ENCODE assay signal across 8 cellular contexts in the genomic region with DNA sequence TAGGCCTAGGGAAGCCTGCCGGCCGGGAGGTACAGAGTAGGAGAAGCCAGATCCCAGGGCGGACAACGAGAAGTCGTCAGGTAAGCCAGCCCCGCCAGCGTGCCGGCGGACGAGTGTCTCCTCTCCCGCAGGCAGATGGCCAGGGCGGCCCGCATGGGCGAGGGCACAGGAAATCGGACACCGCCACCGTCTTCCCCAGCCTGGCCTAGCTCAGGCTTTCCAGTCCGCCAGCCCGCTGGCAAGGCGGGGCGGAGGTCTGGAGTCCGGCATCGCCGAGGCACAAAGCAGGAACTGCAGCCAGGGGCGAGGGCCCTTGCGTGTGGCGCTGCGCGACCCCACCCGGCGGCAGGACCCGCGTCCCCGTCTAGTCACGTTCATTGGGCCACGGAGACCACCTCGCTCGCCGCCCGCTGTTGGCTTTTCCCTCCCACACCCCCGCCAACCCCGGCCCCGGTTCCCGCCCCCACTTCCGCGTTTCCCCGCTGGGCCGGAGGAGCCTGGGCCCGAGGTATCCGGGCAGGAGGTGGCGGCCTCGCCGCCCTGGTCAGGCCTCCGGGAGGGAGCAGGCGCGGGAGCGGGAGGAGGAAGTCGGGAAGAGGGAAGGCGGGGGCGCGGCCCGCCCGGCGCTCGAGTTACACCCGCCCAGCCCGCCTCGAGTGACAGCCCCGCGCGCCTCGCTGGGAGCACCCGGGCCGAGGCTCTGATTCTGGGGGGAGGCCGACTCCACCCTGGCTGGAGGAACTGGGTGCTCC. TPM values are rescaled to one million over a fixed set of nuclear protein-coding genes. Genes with fewer than 3 reads are reported as not detected.
DNase-seq lines count a peak whose midpoint lies in the region; ATAC-seq and TF ChIP-seq lines count a peak whose summit lies in the region.

Gene GPD2, plus strand, starts transcription at position 655 of the 752 bp plus-strand sequence. CDS start 39,727 bp downstream, outside the sequence.

- peak within 1 kb of the TSS; percentile 90; the same call in 2 of the 3 replicates for H2BK15ac ChIP-seq in IMR-90 (ENCODE audit: low read depth, low read length)

- peak within 1 kb of the TSS; percentile 86 for H3K14ac ChIP-seq in IMR-90 (replicated peaks; ENCODE audit: low read depth, low read length)

- no peaks in the 10 kb centered on the region for H4K20me1 ChIP-seq in IMR-90 (ENCODE audit: insufficient read depth, low read length)

- peak within 1 kb of the TSS; percentile 72 for H3K4me3 ChIP-seq in IMR-90 (ENCODE audit: insufficient read depth, low read depth, low read length)
- peak within 1 kb of the TSS; percentile 68 to 83 for H3K4me3 ChIP-seq in gastroesophageal sphincter
- H3K4me3 ChIP-seq in neutrophil (ENCODE audit: low read depth in 1 of 2, low read length in 1 of 2), result peak within 1 kb of the TSS; percentile 83 to 85
- peak within 1 kb of the TSS; percentile 84 for H3K4me3 ChIP-seq in suprapubic skin

- H3K9me1 ChIP-seq in IMR-90 (ENCODE audit: insufficient read depth, low read length), result peaks cover 3% of the 10 kb centered on the region; the same call in 1 of the 2 replicates

- peak within 1 kb of the TSS; percentile 93 for H3K56ac ChIP-seq in IMR-90 (ENCODE audit: extremely low read depth, insufficient read depth, low read length)

- peak within 1 kb of the TSS; percentile 80 for H2BK120ac ChIP-seq in IMR-90 (ENCODE audit: low read depth, low read length)

- peak within 1 kb of the TSS; percentile 98 for H2BK5ac ChIP-seq in IMR-90 (ENCODE audit: low read depth, low read length, poor library complexity, severe bottlenecking)

- H3K36me3 Mint-ChIP-seq in activated naive CD4-positive, alpha-beta T cell treated with anti-CD3 and anti-CD28 coated beads for 36 hours (ENCODE audit: low read depth), result peaks cover 6% of the 10 kb centered on the region

- dilution Hi-C loops in IMR-90 (cut with HindIII; ENCODE audit: low sequenced_read_pairs, unreplicated experiment), result no loop called here

- in situ Hi-C loops in IMR-90 (cut with MboI; ENCODE audit: low sequenced_read_pairs), result no loop called here

- DNase-seq in DMS79 treated with DMSO at 0.1 percent for 48 hours (lab: John Stamatoyannopoulos, UW) (peak; percentile 84), IMR-90 (peak; percentile 82), SK-N-DZ (ENCODE audit: low spot score) (peak; percentile 68), suprapubic skin (ENCODE audit: low spot score in 2 of 2) (peak; percentile 92 to 93)
- DNase-seq in activated naive CD4-positive, alpha-beta T cell treated with anti-CD3 and anti-CD28 coated beads for 36 hours, result peak; percentile 56

- H2BK20ac ChIP-seq in IMR-90 (ENCODE audit: low read depth, low read length), result peak within 1 kb of the TSS; percentile 52; the same call in 1 of the 2 replicates

- peak within 1 kb of the TSS; percentile 79 for H2AK5ac ChIP-seq in IMR-90 (ENCODE audit: low read depth, low read length)

- TF ChIP-seq RAD21 in IMR-90 (IDR thresholded peaks at IDR 0.05; ENCODE audit: low read length), result no peak

- TF ChIP-seq CTCF in IMR-90 (conservative IDR thresholded peaks at IDR 0.05; ENCODE audit: low read depth, low read length) (no peak), gastroesophageal sphincter (IDR thresholded peaks at IDR 0.05) (peak in 2 of 4 experiments; percentile 25 to 27), neutrophil (IDR thresholded peaks at IDR 0.05) (peak; percentile 28), suprapubic skin (IDR thresholded peaks at IDR 0.05) (peak in 1 of 2 donors; percentile 14)

- peak within 1 kb of the TSS; percentile 92 for H3K27ac Mint-ChIP-seq in activated naive CD4-positive, alpha-beta T cell treated with anti-CD3 and anti-CD28 coated beads for 36 hours

- CTCF ChIA-PET in IMR-90 (lab: Yijun Ruan, JAX), result interaction anchor here (0.6 to 1.5 kb wide), 2 partner anchors 26 to 35 kb away, joined by 3 to 4 read pairs; no protein-coding TSS in a partner anchor
- CTCF ChIA-PET in activated naive CD4-positive, alpha-beta T cell treated with anti-CD3 and anti-CD28 coated beads for 36 hours (lab: Charles Lee), result interaction anchor here (1.2 to 1.5 kb wide), 3 partner anchors 97 to 101 kb away, joined by 4 to 5 read pairs (median 5); no protein-coding TSS in a partner anchor

- peaks cover 17% of the 10 kb centered on the region for H3K4me1 ChIP-seq in IMR-90 (ENCODE audit: control insufficient read depth, insufficient read depth, low read length)
- H3K4me1 ChIP-seq in gastroesophageal sphincter, result peaks cover 0 to 35% (median 16%) of the 10 kb centered on the region in 3 donors
- peaks cover 39 to 44% of the 10 kb centered on the region in 2 experiments for H3K4me1 ChIP-seq in neutrophil (ENCODE audit: control insufficient read depth in 1 of 2, insufficient read depth in 1 of 2, low read depth in 1 of 2, low read length in 1 of 2)
- peaks cover 50% of the 10 kb centered on the region for H3K4me1 ChIP-seq in suprapubic skin

- H3K27me3 ChIP-seq in IMR-90 (ENCODE audit: control insufficient read depth, insufficient read depth, low read length) (no peaks in the 10 kb centered on the region), gastroesophageal sphincter (no peaks in the 10 kb centered on the region), neutrophil (no peaks in the 10 kb centered on the region), suprapubic skin (no peaks in the 10 kb centered on the region)

- TF ChIP-seq EP300 in gastroesophageal sphincter (IDR thresholded peaks at IDR 0.05), result no peak
- no peak for TF ChIP-seq EP300 in suprapubic skin (IDR thresholded peaks at IDR 0.05)

- H3K36me3 ChIP-seq in IMR-90 (ENCODE audit: control insufficient read depth, insufficient read depth, low read length) (no peaks in the 10 kb centered on the region), gastroesophageal sphincter (no peaks in the 10 kb centered on the region), neutrophil (no peaks in the 10 kb centered on the region), suprapubic skin (no peaks in the 10 kb centered on the region)

- POLR2A ChIA-PET in IMR-90 (lab: Charles Lee; ENCODE audit: unreplicated experiment), result no interaction called here

- WGBS in IMR-90 (ENCODE audit: extremely low coverage in 2 of 2, insufficient read length in 1 of 2), 2 experiments, result 3% methylated on average over 13 of the region's 75 CpGs; no CpG with 5 or more reads in 1 of the 2 experiments
- no CpG with 5 or more reads among the region's 75 CpGs for WGBS in gastroesophageal sphincter (ENCODE audit: low coverage in 1 of 2), 2 donors
- WGBS in suprapubic skin, result 0% methylated on average over 11 of the region's 75 CpGs

- peak within 1 kb of the TSS; percentile 90 for H3K9ac ChIP-seq in IMR-90 (ENCODE audit: low read depth, low read length)

- H4K91ac ChIP-seq in IMR-90 (ENCODE audit: insufficient read depth, low read depth, low read length), result peak within 1 kb of the TSS; percentile 92

- H3K27me3 Mint-ChIP-seq in activated naive CD4-positive, alpha-beta T cell treated with anti-CD3 and anti-CD28 coated beads for 36 hours (ENCODE audit: low read depth), result no peaks in the 10 kb centered on the region

- peak within 1 kb of the TSS; percentile 96 for H3K27ac ChIP-seq in IMR-90 (ENCODE audit: insufficient read depth, low read length)
- peak within 1 kb of the TSS; percentile 94 to 100 (median 98) for H3K27ac ChIP-seq in gastroesophageal sphincter
- peak within 1 kb of the TSS; percentile 84 for H3K27ac ChIP-seq in neutrophil
- peak within 1 kb of the TSS; percentile 99 for H3K27ac ChIP-seq in suprapubic skin

- no TSS peak for BruUV-seq in IMR-90 (replicated peaks; lab: Mats Ljungman, UMichigan)

- peak within 1 kb of the TSS; percentile 95 for H3K23ac ChIP-seq in IMR-90 (ENCODE audit: low read depth, low read length)

- H3K9me3 Mint-ChIP-seq in activated naive CD4-positive, alpha-beta T cell treated with anti-CD3 and anti-CD28 coated beads for 36 hours, result no peaks in the 10 kb centered on the region

- peak within 1 kb of the TSS; percentile 86 for H4K5ac ChIP-seq in IMR-90 (ENCODE audit: low read depth, low read length)

- H3K4me3 Mint-ChIP-seq in activated naive CD4-positive, alpha-beta T cell treated with anti-CD3 and anti-CD28 coated beads for 36 hours, result peak within 1 kb of the TSS; percentile 94

- H3K9me3 ChIP-seq in IMR-90 (ENCODE audit: control insufficient read depth, insufficient read depth, low read length), result no peaks in the 10 kb centered on the region
- H3K9me3 ChIP-seq in gastroesophageal sphincter, result no peaks in the 10 kb centered on the region
- no peaks in the 10 kb centered on the region for H3K9me3 ChIP-seq in neutrophil
- H3K9me3 ChIP-seq in suprapubic skin, result no peaks in the 10 kb centered on the region

- peak within 1 kb of the TSS; percentile 87 for H3K18ac ChIP-seq in IMR-90 (ENCODE audit: low read depth, low read length)

- peak within 1 kb of the TSS; percentile 95 for H2AFZ ChIP-seq in IMR-90 (replicated peaks; ENCODE audit: low read length, poor library complexity)

- H3K4me1 Mint-ChIP-seq in activated naive CD4-positive, alpha-beta T cell treated with anti-CD3 and anti-CD28 coated beads for 36 hours (ENCODE audit: low read depth), result peaks cover 30% of the 10 kb centered on the region

- peak within 1 kb of the TSS; percentile 96 for H2AK9ac ChIP-seq in IMR-90 (replicated peaks; ENCODE audit: low read depth, low read length, poor library complexity)

- peak within 1 kb of the TSS; percentile 94 for H3K4me2 ChIP-seq in IMR-90 (ENCODE audit: low read depth, low read length)

- peaks cover 19 to 36% of the 10 kb centered on the region in 2 experiments for H3K79me1 ChIP-seq in IMR-90 (ENCODE audit: low read depth in 1 of 2, low read length in 2 of 2)

- peak within 1 kb of the TSS; percentile 96 for H3K4ac ChIP-seq in IMR-90 (ENCODE audit: low read depth, low read length)

- TF ChIP-seq POLR2A in IMR-90 (IDR thresholded peaks at IDR 0.05; ENCODE audit: low read depth, low read length) (peak; percentile 55; the same call in 1 of the 2 replicates), gastroesophageal sphincter (IDR thresholded peaks at IDR 0.05) (peak; percentile 61 to 79), suprapubic skin (IDR thresholded peaks at IDR 0.05) (peak in 1 of 2 donors; percentile 78)

- H4K8ac ChIP-seq in IMR-90 (ENCODE audit: low read depth in 2 of 2, low read length in 2 of 2), result peak within 1 kb of the TSS; percentile 87 to 99

- intact Hi-C loops in IMR-90 (cut with micrococcal nuclease), result loop anchor here (1.0 to 2.0 kb wide), 3 partner anchors 36 to 103 kb away; no protein-coding TSS in a partner anchor
- intact Hi-C loops in activated naive CD4-positive, alpha-beta T cell treated with anti-CD3 and anti-CD28 coated beads for 36 hours (cut with micrococcal nuclease), result loop anchor here (1.0 to 2.0 kb wide), 6 partner anchors 36 to 153 kb away; partner anchors contain the start of gene NR4A2

- ATAC-seq in GM21528 (IDR thresholded peaks at IDR 0.05; ENCODE audit: low FRiP score, unreplicated experiment) (peak; percentile 56), IMR-90 (ENCODE audit: low read depth) (peak; percentile 95), gastroesophageal sphincter (peak; percentile 96)

RNA-seq across cellular contexts. Expression of gene GPD2, which starts in this region (rescaled TPM):
- total RNA-seq in IMR-90 (2012; rRNA removed) (100 and 153 TPM in 2 replicates), gastroesophageal sphincter (10 to 100 TPM; 16.7 to 51.5 (median 26.8) TPM), suprapubic skin (10 to 100 TPM; 34.7 to 77.5 (median 50.3) TPM)
- 12.0 and 20.4 TPM in 2 replicates for polyA plus RNA-seq in IMR-90 (2012; rRNA removed)
- 2.3 and 4.5 TPM in 2 replicates for polyA plus RNA-seq in IMR-90 (2012; cell fraction: cytosol; rRNA removed)
- polyA plus RNA-seq in IMR-90 (2012; cell fraction: nucleus; rRNA removed; ENCODE audit: low replicate concordance), result 1.8 and 9.7 TPM in 2 replicates
- 7.6 and 12.2 TPM in 2 replicates for polyA plus RNA-seq in SK-N-DZ (2014; cell fraction: cytosol; rRNA removed)
- polyA plus RNA-seq in SK-N-DZ (2014; cell fraction: nucleus; rRNA removed), result 5.6 and 17.3 TPM in 2 replicates
- 10 to 100 TPM; 18.8 to 19.9 TPM for total RNA-seq in activated naive CD4-positive, alpha-beta T cell treated with anti-CD3 and anti-CD28 coated beads for 36 hours

Comparison
In these comparisons a context has a peak if more than half of its experiments do, and no peak if none do; other contexts are left out.
1. Peak in every context shown above with its lines: DNase-seq, ATAC-seq, H3K4me3 ChIP-seq and H3K27ac ChIP-seq.